ENCODE assay signal across 31 cellular contexts in the genomic region with DNA sequence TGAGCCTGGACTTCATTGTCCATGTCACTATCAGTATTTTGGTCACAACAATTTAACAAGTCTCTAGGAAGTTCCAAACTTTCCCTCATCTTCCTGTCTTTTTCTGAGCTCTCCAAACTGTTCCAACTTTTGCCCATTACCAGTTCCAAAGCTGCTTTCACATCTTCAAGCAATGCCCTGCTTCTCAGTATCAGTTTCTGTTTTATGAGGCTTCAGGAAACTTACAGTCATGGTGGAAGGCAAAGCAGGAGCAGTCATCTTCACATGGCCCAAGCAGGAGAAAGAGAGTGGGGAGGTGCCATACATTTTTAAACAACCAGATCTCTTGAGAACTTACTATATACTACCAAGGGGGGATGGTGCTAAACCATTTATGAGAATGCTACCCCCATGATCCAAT.
A peak's percentile ranks its signal among the peaks of the same experiment; 100 is the strongest.
DNase-seq lines count a peak whose midpoint lies in the region; ATAC-seq, FAIRE-seq and TF ChIP-seq lines count a peak whose summit lies in the region.
"Had no signal": no experiment of that assay in that cellular context is flagged by ENCODE, and none has a peak within 500 bp of the region (broad histone marks: within the 10 kb centered on the region; RNA-seq: fewer than 3 reads in every experiment).

No MANE protein-coding gene starts in this region.

- no peak for DNase-seq in activated CD4-positive, alpha-beta T cell treated with anti-CD3 and anti-CD28 coated beads, Interleukin-2, amount 10 ng/mL, durations not matched to agents 24 days and 14 days
- no peak for DNase-seq in activated CD4-positive, alpha-beta T cell treated with anti-CD3 and anti-CD28 coated beads, Interleukin-2, amount 10 ng/mL, durations not matched to agents 7 days and 5 days
- DNase-seq in GM12891 (ENCODE audit: insufficient read length, low spot score) (no peak), NCI-H510A (lab: John Stamatoyannopoulos, UW) (no peak)
- DNase-seq in natural killer cell treated with Interleukin-12 subunit alpha and Interleukin-12 subunit beta and Interleukin-15 and Interleukin-18, amount 100 ng/mL, for 72 hours (ENCODE audit: low spot score), result no peak
- DNase-seq: activated CD4-positive, alpha-beta T cell treated with anti-CD3 and anti-CD28 coated beads, Interleukin-2, amount 50 U/mL, for 1 hour; activated gamma-delta T cell treated with Interleukin-2 at 50 U/mL for 16 hours; activated T-cell treated with anti-CD3 and anti-CD28 coated beads for 4 hours; AML-193; Caco-2; DMS79 treated with DMSO at 0.1 percent for 48 hours; endodermal cell; hypothalamus; left ventricle myocardium superior; NCI-H2081 treated with DMSO at 0.1 percent for 48 hours; NCI-H446; ovary; retina; Right ventricle myocardium superior; small intestine; stimulated activated CD4-positive, alpha-beta T cell treated with anti-CD3 and anti-CD28 coated beads, Interleukin-1b, Interleukin-23, amount 100 ng/mL, for 48 hours; SW 1271 had no signal

- ATAC-seq in activated T-helper 17 cell treated with anti-CD3 and anti-CD28 coated beads, Interleukin-2, amount 50 U/mL, for 72 hours (replicated peaks), result peak; percentile 77
- peak; percentile 69 to 82 for ATAC-seq in natural killer cell treated with Interleukin-12 subunit alpha and Interleukin-12 subunit beta and Interleukin-15 and Interleukin-18, amount 100 ng/mL, for 72 hours
- ATAC-seq in HG03469 (IDR thresholded peaks at IDR 0.05; ENCODE audit: unreplicated experiment) (no peak), HG03175 (IDR thresholded peaks at IDR 0.05; ENCODE audit: unreplicated experiment) (no peak)
- ATAC-seq: gastroesophageal sphincter, left ventricle myocardium superior had no signal

- H3K27me3 Mint-ChIP-seq in activated CD4-positive, alpha-beta T cell treated with anti-CD3 and anti-CD28 coated beads, Interleukin-2, amount 10 ng/mL, durations not matched to agents 24 days and 14 days, result no peaks in the 10 kb centered on the region
- H3K27me3 Mint-ChIP-seq in activated CD4-positive, alpha-beta T cell treated with anti-CD3 and anti-CD28 coated beads, Interleukin-2, amount 10 ng/mL, durations not matched to agents 7 days and 5 days, result no peaks in the 10 kb centered on the region
- no peaks in the 10 kb centered on the region for H3K27me3 Mint-ChIP-seq in activated T-helper 17 cell treated with anti-CD3 and anti-CD28 coated beads, Interleukin-2, amount 50 U/mL, for 72 hours
- no peaks in the 10 kb centered on the region for H3K27me3 Mint-ChIP-seq in natural killer cell treated with Interleukin-12 subunit alpha and Interleukin-12 subunit beta and Interleukin-15 and Interleukin-18, amount 100 ng/mL, for 72 hours

- TF ChIP-seq POLR2A in GM12891 (IDR thresholded peaks at IDR 0.05; ENCODE audit: low read depth, low read length), result no peak

- intact Hi-C loops in activated CD4-positive, alpha-beta T cell treated with anti-CD3 and anti-CD28 coated beads, Interleukin-2, amount 10 ng/mL, durations not matched to agents 24 days and 14 days (cut with micrococcal nuclease), result no loop called here

- peaks cover 24% of the 10 kb centered on the region for H3K9me3 Mint-ChIP-seq in activated CD4-positive, alpha-beta T cell treated with anti-CD3 and anti-CD28 coated beads, Interleukin-2, amount 10 ng/mL, durations not matched to agents 24 days and 14 days
- peaks cover 23% of the 10 kb centered on the region for H3K9me3 Mint-ChIP-seq in activated CD4-positive, alpha-beta T cell treated with anti-CD3 and anti-CD28 coated beads, Interleukin-2, amount 10 ng/mL, durations not matched to agents 7 days and 5 days
- H3K9me3 Mint-ChIP-seq in activated T-helper 17 cell treated with anti-CD3 and anti-CD28 coated beads, Interleukin-2, amount 50 U/mL, for 72 hours, result peaks cover 6% of the 10 kb centered on the region
- peaks cover 6% of the 10 kb centered on the region for H3K9me3 Mint-ChIP-seq in natural killer cell treated with Interleukin-12 subunit alpha and Interleukin-12 subunit beta and Interleukin-15 and Interleukin-18, amount 100 ng/mL, for 72 hours

- peaks cover 22% of the 10 kb centered on the region for H3K4me1 Mint-ChIP-seq in activated CD4-positive, alpha-beta T cell treated with anti-CD3 and anti-CD28 coated beads, Interleukin-2, amount 10 ng/mL, durations not matched to agents 24 days and 14 days
- H3K4me1 Mint-ChIP-seq in activated CD4-positive, alpha-beta T cell treated with anti-CD3 and anti-CD28 coated beads, Interleukin-2, amount 10 ng/mL, durations not matched to agents 7 days and 5 days, result peaks cover 27% of the 10 kb centered on the region
- peaks cover 20% of the 10 kb centered on the region for H3K4me1 Mint-ChIP-seq in activated T-helper 17 cell treated with anti-CD3 and anti-CD28 coated beads, Interleukin-2, amount 50 U/mL, for 72 hours
- peaks cover 34 to 45% of the 10 kb centered on the region in 2 donors for H3K4me1 Mint-ChIP-seq in natural killer cell treated with Interleukin-12 subunit alpha and Interleukin-12 subunit beta and Interleukin-15 and Interleukin-18, amount 100 ng/mL, for 72 hours (ENCODE audit: low read depth in 2 of 2)
- H3K4me1 Mint-ChIP-seq: endodermal cell, mesothelial cell of epicardium had no signal

- H3K4me3 Mint-ChIP-seq in activated CD4-positive, alpha-beta T cell treated with anti-CD3 and anti-CD28 coated beads, Interleukin-2, amount 10 ng/mL, durations not matched to agents 24 days and 14 days, result no peak overlapping the region
- H3K4me3 Mint-ChIP-seq in activated CD4-positive, alpha-beta T cell treated with anti-CD3 and anti-CD28 coated beads, Interleukin-2, amount 10 ng/mL, durations not matched to agents 7 days and 5 days, result no peak overlapping the region
- H3K4me3 Mint-ChIP-seq in activated T-helper 17 cell treated with anti-CD3 and anti-CD28 coated beads, Interleukin-2, amount 50 U/mL, for 72 hours, result peak overlapping the region; percentile 44
- H3K4me3 Mint-ChIP-seq in natural killer cell treated with Interleukin-12 subunit alpha and Interleukin-12 subunit beta and Interleukin-15 and Interleukin-18, amount 100 ng/mL, for 72 hours, result peak overlapping the region; percentile 70
- H3K4me3 Mint-ChIP-seq: endodermal cell, mesothelial cell of epicardium, nephron had no signal

- POLR2A ChIA-PET in activated CD4-positive, alpha-beta T cell treated with anti-CD3 and anti-CD28 coated beads, Interleukin-2, amount 10 ng/mL, durations not matched to agents 7 days and 5 days (lab: Charles Lee), result no interaction called here

- peaks cover 70% of the 10 kb centered on the region for H3K36me3 Mint-ChIP-seq in activated CD4-positive, alpha-beta T cell treated with anti-CD3 and anti-CD28 coated beads, Interleukin-2, amount 10 ng/mL, durations not matched to agents 24 days and 14 days (ENCODE audit: low read depth)
- peaks cover 79% of the 10 kb centered on the region for H3K36me3 Mint-ChIP-seq in activated CD4-positive, alpha-beta T cell treated with anti-CD3 and anti-CD28 coated beads, Interleukin-2, amount 10 ng/mL, durations not matched to agents 7 days and 5 days (ENCODE audit: low read depth)
- peaks cover 23% of the 10 kb centered on the region for H3K36me3 Mint-ChIP-seq in activated T-helper 17 cell treated with anti-CD3 and anti-CD28 coated beads, Interleukin-2, amount 50 U/mL, for 72 hours (ENCODE audit: low read depth)
- H3K36me3 Mint-ChIP-seq in natural killer cell treated with Interleukin-12 subunit alpha and Interleukin-12 subunit beta and Interleukin-15 and Interleukin-18, amount 100 ng/mL, for 72 hours, result peaks cover 41% of the 10 kb centered on the region

- CTCF ChIA-PET in activated CD4-positive, alpha-beta T cell treated with anti-CD3 and anti-CD28 coated beads, Interleukin-2, amount 10 ng/mL, durations not matched to agents 7 days and 5 days (lab: Charles Lee), result no interaction called here

- H3K27ac Mint-ChIP-seq in activated CD4-positive, alpha-beta T cell treated with anti-CD3 and anti-CD28 coated beads, Interleukin-2, amount 10 ng/mL, durations not matched to agents 24 days and 14 days, result peak overlapping the region; percentile 3
- H3K27ac Mint-ChIP-seq in activated CD4-positive, alpha-beta T cell treated with anti-CD3 and anti-CD28 coated beads, Interleukin-2, amount 10 ng/mL, durations not matched to agents 7 days and 5 days, result no peak overlapping the region
- H3K27ac Mint-ChIP-seq in activated T-helper 17 cell treated with anti-CD3 and anti-CD28 coated beads, Interleukin-2, amount 50 U/mL, for 72 hours, result peak overlapping the region; percentile 70
- H3K27ac Mint-ChIP-seq in natural killer cell treated with Interleukin-12 subunit alpha and Interleukin-12 subunit beta and Interleukin-15 and Interleukin-18, amount 100 ng/mL, for 72 hours, result peak overlapping the region; percentile 39 to 66
- H3K27ac Mint-ChIP-seq: endodermal cell, mesothelial cell of epicardium, nephron had no signal

- FAIRE-seq in GM12891 (lab: Jason Lieb, UNC), result peak; percentile 69
- FAIRE-seq: A204.1, bronchial epithelial cell, islet of Langerhans, small intestine had no signal

TF ChIP-seq in GM12891, 5 proteins besides CTCF, POLR2A, EP300 and RAD21:
- TF ChIP-seq TAF1 (IDR thresholded peaks at IDR 0.05; ENCODE audit: low read depth, low read length) (no peak), POLR2AphosphoS5 (IDR thresholded peaks at IDR 0.05; ENCODE audit: low read depth, low read length) (no peak), SPI1 (IDR thresholded peaks at IDR 0.05; ENCODE audit: low read depth, low read length) (no peak), PAX5 (IDR thresholded peaks at IDR 0.05; ENCODE audit: insufficient read depth, low read length, severe bottlenecking) (no peak), POU2F2 (IDR thresholded peaks at IDR 0.05; ENCODE audit: low read depth, low read length) (no peak)

Comparison
In these comparisons a context has a peak if more than half of its experiments do, and no peak if none do; other contexts are left out.
1. H3K4me3 Mint-ChIP-seq: peak in activated T-helper 17 cell treated with anti-CD3 and anti-CD28 coated beads, Interleukin-2, amount 50 U/mL, for 72 hours (single experiment) and natural killer cell treated with Interleukin-12 subunit alpha and Interleukin-12 subunit beta and Interleukin-15 and Interleukin-18, amount 100 ng/mL, for 72 hours (single experiment); none in activated CD4-positive, alpha-beta T cell treated with anti-CD3 and anti-CD28 coated beads, Interleukin-2, amount 10 ng/mL, durations not matched to agents 24 days and 14 days (single experiment) and activated CD4-positive, alpha-beta T cell treated with anti-CD3 and anti-CD28 coated beads, Interleukin-2, amount 10 ng/mL, durations not matched to agents 7 days and 5 days (single experiment).
2. ATAC-seq: peak in activated T-helper 17 cell treated with anti-CD3 and anti-CD28 coated beads, Interleukin-2, amount 50 U/mL, for 72 hours (single experiment) and natural killer cell treated with Interleukin-12 subunit alpha and Interleukin-12 subunit beta and Interleukin-15 and Interleukin-18, amount 100 ng/mL, for 72 hours (2 of 2); none in HG03469 (single experiment) and HG03175 (single experiment).